ENCODE assay signal across 8 cellular contexts in the genomic region with DNA sequence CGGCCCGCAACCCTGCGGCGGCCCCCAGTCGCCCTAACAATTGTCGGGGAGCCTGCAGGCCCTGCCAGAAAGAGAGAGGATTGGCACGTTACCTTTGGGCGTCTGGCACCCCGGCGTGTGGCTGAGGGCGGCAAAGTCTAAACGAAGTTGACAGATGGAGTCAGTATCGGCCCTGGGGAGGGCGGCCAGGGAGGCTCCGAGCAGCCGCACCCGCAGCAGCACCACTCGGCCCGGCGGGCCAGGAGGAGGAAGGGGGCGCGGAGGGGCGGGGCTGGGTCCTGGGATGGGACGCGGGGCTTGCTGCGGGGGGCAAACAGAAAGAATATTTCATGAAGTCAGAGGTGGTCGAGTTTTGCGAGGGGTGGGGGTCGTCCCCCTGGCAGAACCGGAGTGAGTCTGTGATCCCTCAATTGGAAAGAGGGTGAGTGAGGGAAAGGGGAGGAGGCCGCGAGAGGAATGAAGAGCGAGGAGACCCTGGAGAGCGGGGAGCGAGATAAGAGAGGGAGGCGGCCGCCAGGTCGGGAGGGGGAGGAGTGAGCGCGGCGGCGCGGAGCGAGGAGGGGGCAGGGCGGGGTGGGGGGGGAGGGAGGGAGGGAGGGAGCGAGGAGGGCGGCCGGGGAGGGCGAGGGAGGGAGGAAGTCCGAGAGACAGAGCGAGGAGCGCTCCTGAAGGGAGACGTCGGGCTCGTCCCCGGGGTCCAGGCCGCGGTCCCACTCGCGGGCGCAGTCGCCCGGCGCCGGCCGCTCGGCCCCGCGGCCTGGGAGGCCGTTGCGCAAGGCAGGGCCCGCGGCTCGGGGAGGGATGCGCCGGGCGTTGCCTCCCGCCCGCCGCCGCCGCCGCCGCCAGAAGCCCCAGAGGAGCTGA. TPM values are rescaled to one million over a fixed set of nuclear protein-coding genes. Genes with fewer than 3 reads are reported as not detected.
DNase-seq lines count a peak whose midpoint lies in the region; ATAC-seq lines count a peak whose summit lies in the region.

A gene (plus strand): TSS at position 650 of the 864 bp plus-strand sequence. CDS start 372 bp downstream, outside the sequence.

- H3K36me3 Mint-ChIP-seq in activated naive CD8-positive, alpha-beta T cell treated with anti-CD3 and anti-CD28 coated beads for 36 hours = no peaks in the 10 kb centered on the region
- peaks cover 0 to 7% of the 10 kb centered on the region in 2 donors for H3K36me3 Mint-ChIP-seq in stimulated activated naive B cell treated with anti-CD40 and anti-IgM and Interleukin-4, amounts not matched to agents 10 μg/mL and 1 μg/mL and 100 μg/mL, for 72 hours

- no peak within 1 kb of the TSS for H3K27ac Mint-ChIP-seq in activated naive CD8-positive, alpha-beta T cell treated with anti-CD3 and anti-CD28 coated beads for 36 hours
- H3K27ac Mint-ChIP-seq in stimulated activated naive B cell treated with anti-CD40 and anti-IgM and Interleukin-4, amounts not matched to agents 10 μg/mL and 1 μg/mL and 100 μg/mL, for 72 hours = peak within 1 kb of the TSS; percentile 85

- no peaks in the 10 kb centered on the region for H3K9me3 Mint-ChIP-seq in activated naive CD8-positive, alpha-beta T cell treated with anti-CD3 and anti-CD28 coated beads for 36 hours
- H3K9me3 Mint-ChIP-seq in stimulated activated naive B cell treated with anti-CD40 and anti-IgM and Interleukin-4, amounts not matched to agents 10 μg/mL and 1 μg/mL and 100 μg/mL, for 72 hours = no peaks in the 10 kb centered on the region

- peaks cover 2% of the 10 kb centered on the region for H3K9me3 ChIP-seq in iPS-18c (ENCODE audit: control insufficient read depth, insufficient read depth, low read length)

- ATAC-seq in stimulated activated naive B cell treated with anti-CD40 and anti-IgM and Interleukin-4, amounts not matched to agents 10 μg/mL and 1 μg/mL and 100 μg/mL, for 72 hours (replicated peaks) = no peak
- ATAC-seq in HG03439 (IDR thresholded peaks at IDR 0.05; ENCODE audit: unreplicated experiment) = no peak

- DNase-seq in NCI-H2227 (lab: John Stamatoyannopoulos, UW; ENCODE audit: unreplicated experiment) = peak; percentile 8
- no peak for DNase-seq in NCI-H2227 treated with DMSO at 0.1 percent for 48 hours (lab: John Stamatoyannopoulos, UW)
- DNase-seq in activated naive CD8-positive, alpha-beta T cell treated with anti-CD3 and anti-CD28 coated beads for 36 hours = no peak
- DNase-seq in stimulated activated naive B cell treated with anti-CD40 and anti-IgM and Interleukin-4, amounts not matched to agents 10 μg/mL and 1 μg/mL and 100 μg/mL, for 72 hours = no peak
- DNase-seq in A172 (ENCODE audit: low spot score) = no peak
- no peak for DNase-seq in hypothalamus (lab: John Stamatoyannopoulos, UW)

- H3K4me3 Mint-ChIP-seq in activated naive CD8-positive, alpha-beta T cell treated with anti-CD3 and anti-CD28 coated beads for 36 hours = peak within 1 kb of the TSS; percentile 70
- peak within 1 kb of the TSS; percentile 82 to 85 for H3K4me3 Mint-ChIP-seq in stimulated activated naive B cell treated with anti-CD40 and anti-IgM and Interleukin-4, amounts not matched to agents 10 μg/mL and 1 μg/mL and 100 μg/mL, for 72 hours

- H3K4me1 Mint-ChIP-seq in activated naive CD8-positive, alpha-beta T cell treated with anti-CD3 and anti-CD28 coated beads for 36 hours = peaks cover 22% of the 10 kb centered on the region
- peaks cover 34 to 56% of the 10 kb centered on the region in 2 donors for H3K4me1 Mint-ChIP-seq in stimulated activated naive B cell treated with anti-CD40 and anti-IgM and Interleukin-4, amounts not matched to agents 10 μg/mL and 1 μg/mL and 100 μg/mL, for 72 hours

- peaks cover 88% of the 10 kb centered on the region for H3K27me3 Mint-ChIP-seq in activated naive CD8-positive, alpha-beta T cell treated with anti-CD3 and anti-CD28 coated beads for 36 hours
- peaks cover 70 to 89% of the 10 kb centered on the region in 2 donors for H3K27me3 Mint-ChIP-seq in stimulated activated naive B cell treated with anti-CD40 and anti-IgM and Interleukin-4, amounts not matched to agents 10 μg/mL and 1 μg/mL and 100 μg/mL, for 72 hours

- peak within 1 kb of the TSS; percentile 34; the same call in 1 of the 2 replicates for H3K4me3 ChIP-seq in iPS-18c (ENCODE audit: insufficient read depth, low read depth, low read length)

RNA-seq across cellular contexts. Expression of the gene that starts here (rescaled TPM):
- not detected for total RNA-seq in activated naive CD8-positive, alpha-beta T cell treated with anti-CD3 and anti-CD28 coated beads for 36 hours
- not detected in 2 replicates for total RNA-seq in A172 (2014; rRNA removed; shearing (Covaris generic))
